9 cellular contexts compared by ENCODE assay signal in the genomic region with DNA sequence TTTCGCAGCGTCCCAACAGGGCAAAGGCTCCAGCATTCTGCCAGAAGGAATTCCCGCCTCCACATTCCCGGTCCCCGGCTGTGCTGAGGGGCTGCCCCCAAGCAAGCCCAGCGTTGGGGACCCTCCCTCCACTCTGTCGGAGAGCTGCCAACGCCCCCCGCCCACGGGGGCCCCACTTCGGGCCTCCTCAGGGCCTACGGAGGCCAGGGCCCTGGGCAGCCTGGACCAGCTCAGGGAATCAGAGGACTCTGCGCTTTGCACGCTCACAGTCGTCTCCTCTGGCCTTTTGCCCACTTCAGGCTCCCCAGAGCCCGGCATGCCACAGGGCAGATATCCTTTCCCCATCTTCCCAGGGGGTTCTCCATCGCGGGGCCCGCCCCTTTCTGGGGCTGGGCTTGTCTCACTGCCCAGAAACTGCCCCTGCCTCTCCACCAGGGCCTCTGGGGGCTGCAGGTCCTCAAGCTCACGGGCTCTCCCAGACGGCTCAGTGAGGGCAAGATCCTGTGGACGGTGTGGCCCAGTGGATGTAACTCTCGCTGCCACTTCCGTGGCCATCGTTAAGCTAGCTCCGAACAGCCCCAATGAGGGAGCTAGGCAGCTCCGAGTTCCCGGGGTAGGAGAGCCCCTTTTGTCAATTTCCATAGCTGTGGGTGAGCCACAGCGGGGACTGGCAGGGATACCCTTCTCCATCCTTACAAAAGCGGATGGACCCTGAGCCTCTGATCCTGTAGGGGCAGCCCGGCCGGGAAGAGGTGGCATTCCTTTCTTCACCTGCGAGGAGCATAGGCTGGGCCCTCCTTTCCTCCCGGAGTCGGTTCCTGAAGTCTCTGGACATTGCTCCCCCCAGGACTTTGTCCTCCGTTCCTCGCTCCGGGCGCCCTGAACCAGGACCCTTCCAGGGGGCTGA.
DNase-seq lines count a peak whose midpoint lies in the region; ATAC-seq and TF ChIP-seq lines count a peak whose summit lies in the region.
"Had no signal": no experiment of that assay in that cellular context is flagged by ENCODE, and none has a peak within 500 bp of the region (broad histone marks: within the 10 kb centered on the region; RNA-seq: fewer than 3 reads in every experiment).

No MANE protein-coding gene starts in this region.

- H3F3A ChIP-seq in Loucy (ENCODE audit: low read depth) = 0 out of 2 replicates have a peak, but pooled peaks cover 4% of the 10 kb centered on the region

- peaks cover 26% of the 10 kb centered on the region for H3K36me3 Mint-ChIP-seq in activated naive CD8-positive, alpha-beta T cell treated with anti-CD3 and anti-CD28 coated beads, Interleukin-2, amount 50 U/mL, for 24 hours (ENCODE audit: low read depth)
- H3K36me3 Mint-ChIP-seq in stimulated activated naive B cell treated with anti-CD40 and anti-IgM and Interleukin-4, amounts not matched to agents 10 μg/mL and 1 μg/mL and 100 μg/mL, for 72 hours = peaks cover 42 to 52% of the 10 kb centered on the region in 2 donors

- H3K4me3 ChIP-seq in Loucy (ENCODE audit: low read length, poor library complexity, severe bottlenecking) (peak overlapping the region; percentile 96), iPS-20b (ENCODE audit: low read length) (peak overlapping the region; percentile 76; the same call in 1 of the 2 replicates)
- H3K4me3 ChIP-seq: SJCRH30 had no signal

- H3K4me3 Mint-ChIP-seq in activated naive CD8-positive, alpha-beta T cell treated with anti-CD3 and anti-CD28 coated beads, Interleukin-2, amount 50 U/mL, for 24 hours = peak overlapping the region; percentile 98
- H3K4me3 Mint-ChIP-seq in stimulated activated naive B cell treated with anti-CD40 and anti-IgM and Interleukin-4, amounts not matched to agents 10 μg/mL and 1 μg/mL and 100 μg/mL, for 72 hours = peak overlapping the region; percentile 88 to 95

- no peak for TF ChIP-seq CTCF in Loucy (conservative IDR thresholded peaks at IDR 0.05; ENCODE audit: low read length)

- H3K36me3 ChIP-seq in Loucy (ENCODE audit: insufficient read depth, low read length) = peaks cover 6% of the 10 kb centered on the region; the same call in 1 of the 2 replicates
- H3K36me3 ChIP-seq in iPS-20b (ENCODE audit: insufficient read depth, low read depth, low read length) = no peaks in the 10 kb centered on the region

- peaks cover 66% of the 10 kb centered on the region for H3K4me1 ChIP-seq in Loucy (ENCODE audit: insufficient read depth, low read length, poor library complexity, severe bottlenecking)
- peaks cover 11% of the 10 kb centered on the region for H3K4me1 ChIP-seq in iPS-20b (ENCODE audit: insufficient read depth, low read length)

- no peak overlapping the region for H3K27ac ChIP-seq in iPS-20b (ENCODE audit: low read length)
- H3K27ac ChIP-seq: SJCRH30 had no signal

- peak overlapping the region; percentile 49 for H3K27ac Mint-ChIP-seq in activated naive CD8-positive, alpha-beta T cell treated with anti-CD3 and anti-CD28 coated beads, Interleukin-2, amount 50 U/mL, for 24 hours
- H3K27ac Mint-ChIP-seq in stimulated activated naive B cell treated with anti-CD40 and anti-IgM and Interleukin-4, amounts not matched to agents 10 μg/mL and 1 μg/mL and 100 μg/mL, for 72 hours = no peak overlapping the region

- no peaks in the 10 kb centered on the region for H3K9me2 ChIP-seq in Loucy (replicated peaks; ENCODE audit: low read depth, low read length)

- no peaks in the 10 kb centered on the region for H3K9me3 Mint-ChIP-seq in activated naive CD8-positive, alpha-beta T cell treated with anti-CD3 and anti-CD28 coated beads, Interleukin-2, amount 50 U/mL, for 24 hours
- no peaks in the 10 kb centered on the region for H3K9me3 Mint-ChIP-seq in stimulated activated naive B cell treated with anti-CD40 and anti-IgM and Interleukin-4, amounts not matched to agents 10 μg/mL and 1 μg/mL and 100 μg/mL, for 72 hours

- H2AFZ ChIP-seq in Loucy (ENCODE audit: low read length) = no peak overlapping the region

- peaks cover 78% of the 10 kb centered on the region for H3K79me2 ChIP-seq in Loucy (ENCODE audit: insufficient read depth, low read length)

- peak overlapping the region; percentile 99 for H3K9ac ChIP-seq in Loucy (ENCODE audit: low read depth, low read length, poor library complexity, severe bottlenecking)
- no peak overlapping the region for H3K9ac ChIP-seq in iPS-20b (ENCODE audit: low read depth, low read length)

- H4K20me1 ChIP-seq in Loucy (ENCODE audit: insufficient read depth, low read length, poor library complexity, severe bottlenecking) = peaks cover 59% of the 10 kb centered on the region

- ATAC-seq in activated naive CD8-positive, alpha-beta T cell treated with anti-CD3 and anti-CD28 coated beads, Interleukin-2, amount 50 U/mL, for 24 hours = peak; percentile 0
- no peak for ATAC-seq in stimulated activated naive B cell treated with anti-CD40 and anti-IgM and Interleukin-4, amounts not matched to agents 10 μg/mL and 1 μg/mL and 100 μg/mL, for 72 hours (replicated peaks)
- ATAC-seq in HG03378 (IDR thresholded peaks at IDR 0.05; ENCODE audit: unreplicated experiment) (no peak), HG03045 (IDR thresholded peaks at IDR 0.05; ENCODE audit: unreplicated experiment) (no peak), HG03342 (IDR thresholded peaks at IDR 0.05; ENCODE audit: unreplicated experiment) (no peak), HG03432 (IDR thresholded peaks at IDR 0.05; ENCODE audit: unreplicated experiment) (no peak)

- H3K9me3 ChIP-seq in Loucy (ENCODE audit: insufficient read depth, low read depth, low read length) (no peaks in the 10 kb centered on the region), iPS-20b (ENCODE audit: insufficient read depth, low read depth, low read length) (no peaks in the 10 kb centered on the region)
- H3K9me3 ChIP-seq: SJCRH30 had no signal

- DNase-seq in activated naive CD8-positive, alpha-beta T cell treated with anti-CD3 and anti-CD28 coated beads, Interleukin-2, amount 50 U/mL, for 24 hours = peak; percentile 29
- DNase-seq in stimulated activated naive B cell treated with anti-CD40 and anti-IgM and Interleukin-4, amounts not matched to agents 10 μg/mL and 1 μg/mL and 100 μg/mL, for 72 hours = no peak

- no peaks in the 10 kb centered on the region for H3K27me3 Mint-ChIP-seq in activated naive CD8-positive, alpha-beta T cell treated with anti-CD3 and anti-CD28 coated beads, Interleukin-2, amount 50 U/mL, for 24 hours
- no peaks in the 10 kb centered on the region for H3K27me3 Mint-ChIP-seq in stimulated activated naive B cell treated with anti-CD40 and anti-IgM and Interleukin-4, amounts not matched to agents 10 μg/mL and 1 μg/mL and 100 μg/mL, for 72 hours

- peak overlapping the region; percentile 96 for H3K4me2 ChIP-seq in Loucy (ENCODE audit: low read depth, low read length, poor library complexity, severe bottlenecking)

- H3K27me3 ChIP-seq in Loucy (ENCODE audit: insufficient read depth, low read length, poor library complexity, severe bottlenecking) (no peaks in the 10 kb centered on the region), iPS-20b (ENCODE audit: insufficient read depth, low read length) (peaks cover 76% of the 10 kb centered on the region)
- H3K27me3 ChIP-seq: SJCRH30 had no signal

- H3K4me1 Mint-ChIP-seq in activated naive CD8-positive, alpha-beta T cell treated with anti-CD3 and anti-CD28 coated beads, Interleukin-2, amount 50 U/mL, for 24 hours = peaks cover 68% of the 10 kb centered on the region
- peaks cover 44 to 68% of the 10 kb centered on the region in 2 donors for H3K4me1 Mint-ChIP-seq in stimulated activated naive B cell treated with anti-CD40 and anti-IgM and Interleukin-4, amounts not matched to agents 10 μg/mL and 1 μg/mL and 100 μg/mL, for 72 hours
